ENCODE assay signal across 8 cellular contexts in genomic region chr6:134295953-134296553, GRCh38. TPM values are rescaled to one million over a fixed set of nuclear protein-coding genes. Genes with fewer than 3 reads are reported as not detected.
DNase-seq lines count a peak whose midpoint lies in the region; ATAC-seq and TF ChIP-seq lines count a peak whose summit lies in the region.

No MANE protein-coding gene starts in this region.

- H3K4me1 ChIP-seq in foreskin keratinocyte: peaks cover 13% of the 10 kb centered on the region

- H3K9me3 ChIP-seq in CD4-positive, alpha-beta T cell (ENCODE audit: control insufficient read depth, low read length): no peaks in the 10 kb centered on the region

- no peak overlapping the region for H3K27ac ChIP-seq in foreskin keratinocyte
- H3K27ac ChIP-seq in CD4-positive, alpha-beta T cell (ENCODE audit: low read depth, low read length): no peak overlapping the region

- no peaks in the 10 kb centered on the region for H3K27me3 ChIP-seq in foreskin keratinocyte
- no peaks in the 10 kb centered on the region for H3K27me3 ChIP-seq in CD4-positive, alpha-beta T cell (ENCODE audit: control insufficient read depth, insufficient read depth, low read length)

- DNase-seq in GM12864 (ENCODE audit: low read depth): peak; percentile 40
- peak; percentile 95 for DNase-seq in SKM-1 (lab: John Stamatoyannopoulos, UW; ENCODE audit: unreplicated experiment)
- peak; percentile 86 to 94 for DNase-seq in foreskin keratinocyte
- DNase-seq in renal cortical epithelial cell (ENCODE audit: low read depth): peak; percentile 82
- DNase-seq in CD4-positive, alpha-beta T cell: no peak
- no peak for DNase-seq in DMS79 treated with DMSO at 0.1 percent for 48 hours (lab: John Stamatoyannopoulos, UW)

- intact Hi-C loops in CD4-positive, alpha-beta T cell (cut with DNase I, micrococcal nuclease): no loop called here

- H3K27ac Mint-ChIP-seq in CD4-positive, alpha-beta T cell: no peak overlapping the region

- CTCF ChIA-PET in CD4-positive, alpha-beta T cell (lab: Charles Lee): no interaction called here

- POLR2A ChIA-PET in CD4-positive, alpha-beta T cell (lab: Charles Lee): interaction anchor here (1.1 kb wide), 1 partner anchor 17 kb away, joined by 4 read pairs; no protein-coding TSS in a partner anchor

- no peak overlapping the region for H3K4me3 Mint-ChIP-seq in CD4-positive, alpha-beta T cell

- no peak overlapping the region for H3K4me3 ChIP-seq in GM12864 (ENCODE audit: low read depth, low read length)

- no peaks in the 10 kb centered on the region for H3K27me3 Mint-ChIP-seq in CD4-positive, alpha-beta T cell

- no peaks in the 10 kb centered on the region for H3K36me3 Mint-ChIP-seq in CD4-positive, alpha-beta T cell (ENCODE audit: low read depth)

- H3K9me3 Mint-ChIP-seq in CD4-positive, alpha-beta T cell: no peaks in the 10 kb centered on the region

- peak; percentile 62 for ATAC-seq in HG03342 (IDR thresholded peaks at IDR 0.05; ENCODE audit: unreplicated experiment)
- ATAC-seq in foreskin keratinocyte: peak; percentile 71
- ATAC-seq in HG03460 (IDR thresholded peaks at IDR 0.05; ENCODE audit: unreplicated experiment): no peak
- ATAC-seq in CD4-positive, alpha-beta T cell (ENCODE audit: poor library complexity): no peak

- TF ChIP-seq CTCF in GM12864 (IDR thresholded peaks at IDR 0.05; ENCODE audit: low read depth, low read length, missing control alignments): no peak
- TF ChIP-seq CTCF in foreskin keratinocyte (conservative IDR thresholded peaks at IDR 0.05): no peak
- TF ChIP-seq CTCF in CD4-positive, alpha-beta T cell (IDR thresholded peaks at IDR 0.05): no peak

- H3K4me1 Mint-ChIP-seq in CD4-positive, alpha-beta T cell (ENCODE audit: low read depth): no peaks in the 10 kb centered on the region

RNA-seq across cellular contexts. Expression of gene SGK1, which starts 21.9 kb away (rescaled TPM):
- 83.9 and 85.2 TPM in 2 replicates for total RNA-seq in foreskin keratinocyte
- polyA plus RNA-seq in foreskin keratinocyte: 37.5 and 43.9 TPM in 2 replicates
- total RNA-seq in renal cortical epithelial cell: 77.6 and 560 TPM in 2 replicates
- total RNA-seq in CD4-positive, alpha-beta T cell: 100 to 1,000 TPM; 117 to 120 TPM

Comparison
In these comparisons a context has a peak if more than half of its experiments do, and no peak if none do; other contexts are left out.
1. DNase-seq: peak in GM12864 (single experiment), SKM-1 (single experiment), foreskin keratinocyte (2 of 2) and renal cortical epithelial cell (single experiment); none in CD4-positive, alpha-beta T cell (0 of 10) and DMS79 treated with DMSO at 0.1 percent for 48 hours (single experiment).
2. ATAC-seq: peak in HG03342 (single experiment) and foreskin keratinocyte (single experiment); none in HG03460 (single experiment) and CD4-positive, alpha-beta T cell (single experiment).